In the genomic region with DNA sequence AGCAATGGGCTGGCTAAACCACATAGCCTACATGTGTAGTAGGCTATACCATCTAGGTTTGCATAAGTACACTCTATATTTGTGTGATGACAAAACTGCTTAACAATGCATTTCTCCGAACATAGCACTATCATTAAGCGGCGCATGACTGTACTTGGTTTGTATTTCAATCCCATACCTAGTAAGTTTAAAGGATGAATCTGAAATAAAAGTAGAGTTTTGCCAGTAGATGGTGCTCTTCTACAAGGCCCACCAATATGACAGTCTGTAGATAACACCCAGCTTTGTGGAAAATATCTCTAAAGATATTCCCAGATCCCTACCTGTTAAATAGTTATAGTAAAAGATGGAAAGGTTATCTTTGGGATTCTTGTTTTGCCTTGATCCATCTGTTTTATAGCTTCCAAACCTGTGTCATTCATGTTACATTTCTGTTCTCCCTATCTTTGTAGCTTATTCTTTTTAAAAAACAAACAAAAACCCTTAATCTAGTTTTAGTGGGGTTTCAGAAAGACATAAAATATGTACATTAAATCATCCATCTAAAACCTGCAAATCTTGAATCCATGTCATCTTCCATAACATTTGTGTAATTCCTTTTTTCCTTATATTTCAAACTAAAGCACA, we compare ENCODE assay signal across 1 cellular context.
A peak's percentile ranks its signal among the peaks of the same experiment; 100 is the strongest.
TF ChIP-seq lines count a peak whose summit lies in the region.

No MANE protein-coding gene starts in this region.

TF ChIP-seq in HepG2, 621 proteins besides CTCF, POLR2A, EP300 and RAD21:
- TF ChIP-seq, protein P1, sequence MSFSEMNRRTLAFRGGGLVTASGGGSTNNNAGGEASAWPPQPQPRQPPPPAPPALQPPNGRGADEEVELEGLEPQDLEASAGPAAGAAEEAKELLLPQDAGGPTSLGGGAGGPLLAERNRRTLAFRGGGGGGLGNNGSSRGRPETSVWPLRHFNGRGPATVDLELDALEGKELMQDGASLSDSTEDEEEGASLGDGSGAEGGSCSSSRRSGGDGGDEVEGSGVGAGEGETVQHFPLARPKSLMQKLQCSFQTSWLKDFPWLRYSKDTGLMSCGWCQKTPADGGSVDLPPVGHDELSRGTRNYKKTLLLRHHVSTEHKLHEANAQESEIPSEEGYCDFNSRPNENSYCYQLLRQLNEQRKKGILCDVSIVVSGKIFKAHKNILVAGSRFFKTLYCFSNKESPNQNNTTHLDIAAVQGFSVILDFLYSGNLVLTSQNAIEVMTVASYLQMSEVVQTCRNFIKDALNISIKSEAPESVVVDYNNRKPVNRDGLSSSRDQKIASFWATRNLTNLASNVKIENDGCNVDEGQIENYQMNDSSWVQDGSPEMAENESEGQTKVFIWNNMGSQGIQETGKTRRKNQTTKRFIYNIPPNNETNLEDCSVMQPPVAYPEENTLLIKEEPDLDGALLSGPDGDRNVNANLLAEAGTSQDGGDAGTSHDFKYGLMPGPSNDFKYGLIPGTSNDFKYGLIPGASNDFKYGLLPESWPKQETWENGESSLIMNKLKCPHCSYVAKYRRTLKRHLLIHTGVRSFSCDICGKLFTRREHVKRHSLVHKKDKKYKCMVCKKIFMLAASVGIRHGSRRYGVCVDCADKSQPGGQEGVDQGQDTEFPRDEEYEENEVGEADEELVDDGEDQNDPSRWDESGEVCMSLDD (CRISPR knock-in tag; IDR thresholded peaks at IDR 0.05; ENCODE audit: borderline replicate concordance): no peak
- TF ChIP-seq DPF2 (CRISPR knock-in tag; IDR thresholded peaks at IDR 0.05; ENCODE audit: borderline replicate concordance, low read depth): no peak
- peak; percentile 42; the same call in 1 of the 2 replicates for TF ChIP-seq SMC3 (IDR thresholded peaks at IDR 0.05; ENCODE audit: low read length)
- TF ChIP-seq ZNF720 (CRISPR knock-in tag; IDR thresholded peaks at IDR 0.05): no peak
- no peak for TF ChIP-seq ZNF629 (CRISPR knock-in tag; conservative IDR thresholded peaks at IDR 0.05)
- peak; percentile 65 for TF ChIP-seq STAG1 (CRISPR knock-in tag; IDR thresholded peaks at IDR 0.05)
- no peak for TF ChIP-seq TRIM24 (CRISPR knock-in tag; IDR thresholded peaks at IDR 0.05)
- TF ChIP-seq MEF2D (CRISPR knock-in tag; IDR thresholded peaks at IDR 0.05): no peak
